16 cellular contexts compared by ENCODE assay signal in genomic region chr12:26786491-26787124, GRCh38. TPM values are rescaled to one million over a fixed set of nuclear protein-coding genes. Genes with fewer than 3 reads are reported as not detected.
DNase-seq lines count a peak whose midpoint lies in the region; ATAC-seq and TF ChIP-seq lines count a peak whose summit lies in the region.
"Had no signal": no experiment of that assay in that cellular context is flagged by ENCODE, and none has a peak within 500 bp of the region (broad histone marks: within the 10 kb centered on the region; RNA-seq: fewer than 3 reads in every experiment).

No MANE protein-coding gene starts in this region.

- H3K4me3 Mint-ChIP-seq in progenitor cell of endocrine pancreas (ENCODE audit: low read depth), result no peak overlapping the region
- H3K4me3 Mint-ChIP-seq: activated naive CD8-positive, alpha-beta T cell treated with anti-CD3 and anti-CD28 coated beads, Interleukin-2, amount 10 ng/mL, durations not matched to agents 7 days and 5 days; natural killer cell treated with Interleukin-12 subunit alpha and Interleukin-12 subunit beta and Interleukin-15 and Interleukin-18, amount 100 ng/mL, for 72 hours; type B pancreatic cell had no signal

- peaks cover 7 to 45% of the 10 kb centered on the region in 2 donors for H3K4me1 ChIP-seq in adrenal gland (replicated peaks in 1 of 2)

- ATAC-seq in GM19467 (IDR thresholded peaks at IDR 0.05; ENCODE audit: unreplicated experiment), result no peak
- ATAC-seq: natural killer cell treated with Interleukin-12 subunit alpha and Interleukin-12 subunit beta and Interleukin-15 and Interleukin-18, amount 100 ng/mL, for 72 hours had no signal

- H3K36me3 Mint-ChIP-seq in progenitor cell of endocrine pancreas (ENCODE audit: insufficient read depth), result peaks cover 27% of the 10 kb centered on the region

- H3K36me3 ChIP-seq in adrenal gland (replicated peaks in 1 of 2), result no peaks in the 10 kb centered on the region

- H3K27ac Mint-ChIP-seq in progenitor cell of endocrine pancreas, result peak overlapping the region; percentile 50
- H3K27ac Mint-ChIP-seq: activated naive CD8-positive, alpha-beta T cell treated with anti-CD3 and anti-CD28 coated beads, Interleukin-2, amount 10 ng/mL, durations not matched to agents 7 days and 5 days; natural killer cell treated with Interleukin-12 subunit alpha and Interleukin-12 subunit beta and Interleukin-15 and Interleukin-18, amount 100 ng/mL, for 72 hours; type B pancreatic cell had no signal

- H3K27me3 Mint-ChIP-seq in progenitor cell of endocrine pancreas, result no peaks in the 10 kb centered on the region
- H3K27me3 Mint-ChIP-seq: activated naive CD8-positive, alpha-beta T cell treated with anti-CD3 and anti-CD28 coated beads, Interleukin-2, amount 10 ng/mL, durations not matched to agents 7 days and 5 days; natural killer cell treated with Interleukin-12 subunit alpha and Interleukin-12 subunit beta and Interleukin-15 and Interleukin-18, amount 100 ng/mL, for 72 hours; type B pancreatic cell had no signal

- TF ChIP-seq CTCF in adrenal gland (IDR thresholded peaks at IDR 0.05), result no peak
- TF ChIP-seq CTCF in fibroblast of villous mesenchyme (IDR thresholded peaks at IDR 0.05; ENCODE audit: insufficient read depth, low read depth, low read length), result no peak
- TF ChIP-seq CTCF in progenitor cell of endocrine pancreas (IDR thresholded peaks at IDR 0.05; ENCODE audit: unreplicated experiment), result no peak

- H3K4me3 ChIP-seq in adrenal gland (no peak overlapping the region), fibroblast of villous mesenchyme (ENCODE audit: low read depth, low read length) (no peak overlapping the region)

- peak; percentile 48 for DNase-seq in EH (ENCODE audit: low read depth)
- DNase-seq in adrenal gland, result no peak
- DNase-seq in fibroblast of villous mesenchyme (ENCODE audit: low read depth), result peak; percentile 39
- no peak for DNase-seq in progenitor cell of endocrine pancreas (ENCODE audit: low spot score, unreplicated experiment)
- no peak for DNase-seq in iPS-NIHi11 (ENCODE audit: low spot score)
- DNase-seq in stimulated activated naive CD4-positive, alpha-beta T cell (lab: John Stamatoyannopoulos, UW), result no peak
- DNase-seq in superior temporal gyrus (ENCODE audit: extremely low spot score), result no peak
- DNase-seq: activated CD4-positive, CD25-positive, alpha-beta regulatory T cell; activated CD8-positive, alpha-beta memory T cell treated with anti-CD3 and anti-CD28 coated beads, Interleukin-2, amount 50 U/mL, for 4 hours; activated naive CD8-positive, alpha-beta T cell treated with anti-CD3 and anti-CD28 coated beads, Interleukin-2, amount 10 ng/mL, durations not matched to agents 7 days and 5 days; DND-41; NCI-H1048; OCI-M1 had no signal

- 75 to 83% (median 79%) methylated on average over 5 of the region's 5 CpGs for WGBS in adrenal gland, 4 donors

- H3K27ac ChIP-seq in adrenal gland, result peak overlapping the region in 4 of 5 donors; percentile 31 to 72 (median 42)

- H3K9me3 Mint-ChIP-seq in progenitor cell of endocrine pancreas (ENCODE audit: low read depth), result peaks cover 8% of the 10 kb centered on the region
- H3K9me3 Mint-ChIP-seq: natural killer cell treated with Interleukin-12 subunit alpha and Interleukin-12 subunit beta and Interleukin-15 and Interleukin-18, amount 100 ng/mL, for 72 hours had no signal

- no peak for TF ChIP-seq POLR2A in adrenal gland (IDR thresholded peaks at IDR 0.05)

- H3K9me3 ChIP-seq in adrenal gland (replicated peaks in 1 of 3), result no peaks in the 10 kb centered on the region

- H3K4me1 Mint-ChIP-seq in progenitor cell of endocrine pancreas (ENCODE audit: low read depth), result peaks cover 23% of the 10 kb centered on the region

- no peaks in the 10 kb centered on the region for H3K27me3 ChIP-seq in adrenal gland

- intact Hi-C loops in adrenal gland (cut with DNase I), result no loop called here

RNA-seq across cellular contexts. Expression of gene ITPR2, which starts 46.4 kb away (rescaled TPM):
- total RNA-seq in adrenal gland (100 to 1,000 TPM in 1 of 8 donors, 10 to 100 TPM in 7; 53.4 to 144 (median 80.0) TPM), fibroblast of villous mesenchyme (56.0 and 77.7 TPM in 2 replicates), progenitor cell of endocrine pancreas (72.4 and 78.0 TPM in 2 replicates)
- polyA plus RNA-seq in adrenal gland, result 10 to 100 TPM in 2 of 3 donors, 1 to 10 TPM in 1; 5.1 to 23.9 (median 10.4) TPM

Comparison
In these comparisons a context has a peak if more than half of its experiments do, and no peak if none do; other contexts are left out.
1. DNase-seq: peak in EH (single experiment) and fibroblast of villous mesenchyme (single experiment); none in adrenal gland (0 of 7), progenitor cell of endocrine pancreas (single experiment), iPS-NIHi11 (single experiment), stimulated activated naive CD4-positive, alpha-beta T cell (0 of 6) and superior temporal gyrus (single experiment).